ENCODE assay signal across 16 cellular contexts in the genomic region with DNA sequence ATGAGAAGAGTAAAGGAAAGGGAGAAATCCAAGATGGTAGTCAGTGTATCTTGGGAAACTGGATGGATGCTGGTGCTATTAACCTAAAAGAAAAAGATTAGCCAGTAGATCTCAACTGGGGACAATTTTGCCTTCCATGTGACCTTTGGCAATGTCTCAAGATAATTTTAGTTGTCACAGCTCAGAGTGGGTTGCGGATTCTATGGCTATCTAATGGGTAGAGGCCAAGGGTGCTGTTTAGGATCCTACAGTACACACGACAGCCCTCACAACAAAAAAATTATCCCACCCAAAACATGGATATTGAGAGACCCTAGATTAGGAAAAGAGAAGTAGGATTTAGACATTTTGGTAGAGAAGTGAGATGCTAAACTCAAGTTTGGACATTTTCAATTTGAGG.
DNase-seq lines count a peak whose midpoint lies in the region; ATAC-seq and TF ChIP-seq lines count a peak whose summit lies in the region.
"Had no signal": no experiment of that assay in that cellular context is flagged by ENCODE, and none has a peak within 500 bp of the region (broad histone marks: within the 10 kb centered on the region; RNA-seq: fewer than 3 reads in every experiment).

No MANE protein-coding gene starts in this region.

- no peaks in the 10 kb centered on the region for H3K9me3 ChIP-seq in heart right ventricle
- no peaks in the 10 kb centered on the region for H3K9me3 ChIP-seq in neuron (ENCODE audit: low read length)
- H3K9me3 ChIP-seq: BLaER1 treated with 17β-estradiol and CSF1 and Interleukin-3, amounts not matched to agents 10 nM and 100 nM; Caco-2 had no signal

- no peak overlapping the region for H3K27ac ChIP-seq in heart right ventricle
- peak overlapping the region; percentile 58 for H3K27ac ChIP-seq in 22Rv1
- H3K27ac ChIP-seq: BLaER1 treated with 17β-estradiol and CSF1 and Interleukin-3, amounts not matched to agents 10 nM and 100 nM; C4-2B had no signal

- DNase-seq in Right ventricle myocardium superior: no peak
- no peak for DNase-seq in heart right ventricle
- DNase-seq in AG08395 (ENCODE audit: low spot score): no peak
- DNase-seq: 8988T; ACHN; AML-193; Caco-2; Calu3; CD4-positive, alpha-beta T cell; CD8-positive, alpha-beta T cell; DMS79 treated with DMSO at 0.1 percent for 48 hours; GF-D8 had no signal

- no peaks in the 10 kb centered on the region for H3K36me3 ChIP-seq in heart right ventricle
- no peaks in the 10 kb centered on the region for H3K36me3 ChIP-seq in neuron (ENCODE audit: insufficient read depth, low read length)
- H3K36me3 ChIP-seq: BLaER1 treated with 17β-estradiol and CSF1 and Interleukin-3, amounts not matched to agents 10 nM and 100 nM had no signal

- intact Hi-C loops in Right ventricle myocardium superior (cut with DNase I): no loop called here
- intact Hi-C loops in heart right ventricle (cut with DNase I): no loop called here

- H3K27me3 ChIP-seq in heart right ventricle: no peaks in the 10 kb centered on the region
- no peaks in the 10 kb centered on the region for H3K27me3 ChIP-seq in neuron (ENCODE audit: insufficient read depth, low read length)
- H3K27me3 ChIP-seq: BLaER1 treated with 17β-estradiol and CSF1 and Interleukin-3, amounts not matched to agents 10 nM and 100 nM had no signal

- TF ChIP-seq CTCF in heart right ventricle (IDR thresholded peaks at IDR 0.05) (no peak), 22Rv1 (IDR thresholded peaks at IDR 0.05) (no peak)

- H3K4me3 ChIP-seq in heart right ventricle (no peak overlapping the region), neuron (ENCODE audit: low read length) (no peak overlapping the region)
- H3K4me3 ChIP-seq: BLaER1 treated with 17β-estradiol and CSF1 and Interleukin-3, amounts not matched to agents 10 nM and 100 nM had no signal

- ATAC-seq in Right ventricle myocardium superior (ENCODE audit: poor library complexity) (peak; percentile 61), heart right ventricle (no peak)
- ATAC-seq: CD8-positive, alpha-beta T cell had no signal

- WGBS in heart right ventricle, 2 donors: 32 to 44% methylated on average over 2 of the region's 2 CpGs

- H2AFZ ChIP-seq in neuron (ENCODE audit: low read depth, low read length): peak overlapping the region; percentile 19

- H3K4me1 ChIP-seq in heart right ventricle (peaks cover 0 to 5% (median 0%) of the 10 kb centered on the region in 9 donors), neuron (ENCODE audit: insufficient read depth, low read length) (no peaks in the 10 kb centered on the region)
- H3K4me1 ChIP-seq: BLaER1 treated with 17β-estradiol and CSF1 and Interleukin-3, amounts not matched to agents 10 nM and 100 nM had no signal
